14 cellular contexts compared by ENCODE assay signal in the genomic region with DNA sequence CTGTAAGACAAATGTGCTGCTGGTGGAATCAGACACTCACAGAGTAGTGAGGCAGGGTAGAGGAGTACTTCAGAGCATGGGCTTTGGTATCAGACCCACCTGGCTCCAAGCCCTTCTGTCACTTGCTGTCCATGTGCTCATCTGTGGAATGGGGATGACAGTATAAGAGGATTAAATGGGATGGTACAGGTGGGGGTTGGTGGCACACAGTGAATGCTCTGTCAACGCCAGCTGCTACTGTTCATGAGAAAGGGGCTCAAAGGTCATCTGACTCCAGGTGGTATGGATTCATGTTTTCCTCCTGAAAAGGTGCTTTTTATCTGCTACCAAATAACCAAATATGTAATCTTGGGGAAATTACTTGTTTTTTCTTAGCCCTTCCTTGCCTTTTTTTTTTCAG. TPM values are rescaled to one million over a fixed set of nuclear protein-coding genes. Genes with fewer than 3 reads are reported as not detected.
A peak's percentile ranks its signal among the peaks of the same experiment; 100 is the strongest.
DNase-seq lines count a peak whose midpoint lies in the region; ATAC-seq and TF ChIP-seq lines count a peak whose summit lies in the region.
"Had no signal": no experiment of that assay in that cellular context is flagged by ENCODE, and none has a peak within 500 bp of the region (broad histone marks: within the 10 kb centered on the region; RNA-seq: fewer than 3 reads in every experiment).

No MANE protein-coding gene starts in this region.

- H3K36me3 Mint-ChIP-seq in osteocyte (ENCODE audit: unreplicated experiment): no peaks in the 10 kb centered on the region
- no peaks in the 10 kb centered on the region for H3K36me3 Mint-ChIP-seq in effector memory CD8-positive, alpha-beta T cell (ENCODE audit: insufficient read depth)

- TF ChIP-seq CTCF in osteocyte (IDR thresholded peaks at IDR 0.05): no peak

- H3K27me3 Mint-ChIP-seq in osteocyte (ENCODE audit: unreplicated experiment): peaks cover 83% of the 10 kb centered on the region
- peaks cover 48 to 58% of the 10 kb centered on the region in 2 donors for H3K27me3 Mint-ChIP-seq in effector memory CD8-positive, alpha-beta T cell

- no peaks in the 10 kb centered on the region for H3K4me1 Mint-ChIP-seq in osteocyte (ENCODE audit: unreplicated experiment)
- H3K4me1 Mint-ChIP-seq in effector memory CD8-positive, alpha-beta T cell (ENCODE audit: low read depth in 2 of 2): no peaks in the 10 kb centered on the region
- H3K4me1 Mint-ChIP-seq: B cell had no signal

- no peak overlapping the region for H3K4me3 Mint-ChIP-seq in osteocyte (ENCODE audit: unreplicated experiment)
- no peak overlapping the region for H3K4me3 Mint-ChIP-seq in effector memory CD8-positive, alpha-beta T cell
- H3K4me3 Mint-ChIP-seq: B cell; CD4-positive, alpha-beta T cell had no signal

- DNase-seq in COLO668 (lab: John Stamatoyannopoulos, UW; ENCODE audit: unreplicated experiment): peak; percentile 9
- DNase-seq in DMS53 treated with DMSO at 0.1 percent for 48 hours (lab: John Stamatoyannopoulos, UW; ENCODE audit: unreplicated experiment): peak; percentile 8
- peak; percentile 62 for DNase-seq in NCI-H82 treated with DMSO at 0.1 percent for 48 hours (lab: John Stamatoyannopoulos, UW; ENCODE audit: unreplicated experiment)
- DNase-seq in osteocyte (ENCODE audit: extremely low spot score, unreplicated experiment): peak; percentile 11
- no peak for DNase-seq in effector memory CD8-positive, alpha-beta T cell
- DNase-seq: C1 segment of cervical spinal cord; CD4-positive, alpha-beta T cell; DND-41; GDM1; IMR-90 had no signal

- H3K27ac Mint-ChIP-seq in osteocyte (ENCODE audit: unreplicated experiment): no peak overlapping the region
- no peak overlapping the region for H3K27ac Mint-ChIP-seq in effector memory CD8-positive, alpha-beta T cell
- H3K27ac Mint-ChIP-seq: B cell; CD4-positive, alpha-beta T cell had no signal

- ATAC-seq in HG03565 (IDR thresholded peaks at IDR 0.05; ENCODE audit: unreplicated experiment): no peak
- ATAC-seq in effector memory CD8-positive, alpha-beta T cell (replicated peaks): no peak
- ATAC-seq in GM19328 (IDR thresholded peaks at IDR 0.05; ENCODE audit: unreplicated experiment): no peak
- ATAC-seq: HCT116 had no signal

- no peaks in the 10 kb centered on the region for H3K9me3 Mint-ChIP-seq in osteocyte (ENCODE audit: unreplicated experiment)
- H3K9me3 Mint-ChIP-seq in effector memory CD8-positive, alpha-beta T cell: no peaks in the 10 kb centered on the region
- H3K9me3 Mint-ChIP-seq: CD4-positive, alpha-beta T cell had no signal

RNA-seq across cellular contexts. Expression of gene PPARGC1B, which starts 23.0 kb away (rescaled TPM):
- 2.5 and 3.3 TPM in 2 replicates for total RNA-seq in osteocyte

Comparison
In these comparisons a context has a peak if more than half of its experiments do, and no peak if none do; other contexts are left out.
1. DNase-seq: peak in COLO668 (single experiment), DMS53 treated with DMSO at 0.1 percent for 48 hours (single experiment), NCI-H82 treated with DMSO at 0.1 percent for 48 hours (single experiment) and osteocyte (single experiment); none in effector memory CD8-positive, alpha-beta T cell (0 of 3).